Comparison of ENCODE assay signal across 17 cellular contexts in the genomic region with DNA sequence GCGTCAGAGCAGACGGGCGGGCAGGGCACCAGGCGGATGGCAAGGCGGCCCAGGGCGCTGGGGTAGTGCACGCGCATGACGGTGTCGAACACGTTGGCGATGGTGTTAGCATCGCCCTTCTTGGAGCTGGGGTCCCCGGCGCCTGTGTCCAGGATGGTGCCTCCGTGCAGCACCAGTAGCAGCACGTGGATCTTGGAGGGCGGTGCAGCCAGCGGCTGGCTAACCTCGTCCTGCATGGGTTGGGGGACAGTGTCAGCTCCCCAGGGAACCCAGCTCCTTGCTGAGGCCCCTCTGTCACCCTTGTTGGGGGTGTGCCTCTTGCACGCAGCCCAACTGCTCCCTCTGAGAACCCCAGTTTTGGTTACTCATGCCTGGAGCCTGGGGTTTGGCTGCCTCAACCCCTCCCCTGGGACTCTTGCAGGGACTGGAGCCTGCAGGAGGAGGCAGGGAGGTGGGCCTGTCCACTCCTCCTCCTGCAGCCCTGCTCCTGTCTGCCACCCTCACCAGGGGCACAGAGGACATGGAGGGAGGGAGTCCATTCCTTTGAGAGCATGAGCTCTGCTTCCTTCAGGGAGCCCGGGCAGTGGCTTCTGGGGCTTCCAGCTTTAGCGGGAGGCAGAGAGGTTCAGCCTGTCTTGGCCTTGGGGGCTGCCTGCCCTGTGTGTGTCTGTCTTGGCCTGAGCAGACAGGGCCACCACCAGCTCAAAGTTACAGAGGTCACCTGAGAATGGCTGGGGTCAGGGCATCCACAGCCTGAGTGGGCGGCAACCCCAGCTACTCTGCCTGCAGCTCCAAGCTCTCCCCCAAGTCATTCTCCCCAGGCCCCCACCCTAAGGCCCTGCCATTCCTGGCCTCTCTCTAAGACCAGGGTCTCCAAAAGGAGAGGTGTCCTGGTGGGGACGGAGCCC. TPM values are rescaled to one million over a fixed set of nuclear protein-coding genes. Genes with fewer than 3 reads are reported as not detected.
A peak's percentile ranks its signal among the peaks of the same experiment; 100 is the strongest.
DNase-seq lines count a peak whose midpoint lies in the region; ATAC-seq, FAIRE-seq and TF ChIP-seq lines count a peak whose summit lies in the region.
"Had no signal": no experiment of that assay in that cellular context is flagged by ENCODE, and none has a peak within 500 bp of the region (broad histone marks: within the 10 kb centered on the region; RNA-seq: fewer than 3 reads in every experiment).

No MANE protein-coding gene starts in this region.

- H3K27ac ChIP-seq in RWPE2 (ENCODE audit: poor library complexity, severe bottlenecking) (no peak overlapping the region), kidney (ENCODE audit: low read depth in 2 of 2, low read length in 2 of 2) (no peak overlapping the region), spleen (no peak overlapping the region)
- H3K27ac ChIP-seq: GM23248 had no signal

- no peaks in the 10 kb centered on the region for H3K36me3 Mint-ChIP-seq in activated naive CD8-positive, alpha-beta T cell treated with anti-CD3 and anti-CD28 coated beads, Interleukin-2, amount 10 ng/mL, durations not matched to agents 7 days and 5 days
- H3K36me3 Mint-ChIP-seq in activated naive CD8-positive, alpha-beta T cell treated with anti-CD3 and anti-CD28 coated beads, Interleukin-2, amount 50 U/mL, for 24 hours (ENCODE audit: low read depth): no peaks in the 10 kb centered on the region
- H3K36me3 Mint-ChIP-seq in activated T-helper 17 cell treated with anti-CD3 and anti-CD28 coated beads, Interleukin-2, amount 50 U/mL, for 72 hours (ENCODE audit: low read depth): no peaks in the 10 kb centered on the region

- no peak for TF ChIP-seq POLR2A in spleen (IDR thresholded peaks at IDR 0.05)

- FAIRE-seq in kidney (lab: Jason Lieb, UNC): no peak
- FAIRE-seq: GM12878, GM18507, HepG2 had no signal

- H3K27me3 Mint-ChIP-seq in activated naive CD8-positive, alpha-beta T cell treated with anti-CD3 and anti-CD28 coated beads, Interleukin-2, amount 10 ng/mL, durations not matched to agents 7 days and 5 days: no peaks in the 10 kb centered on the region
- H3K27me3 Mint-ChIP-seq in activated naive CD8-positive, alpha-beta T cell treated with anti-CD3 and anti-CD28 coated beads, Interleukin-2, amount 50 U/mL, for 24 hours: no peaks in the 10 kb centered on the region
- H3K27me3 Mint-ChIP-seq in activated T-helper 17 cell treated with anti-CD3 and anti-CD28 coated beads, Interleukin-2, amount 50 U/mL, for 72 hours: no peaks in the 10 kb centered on the region
- H3K27me3 Mint-ChIP-seq: B cell; CD4-positive, alpha-beta T cell had no signal

- H3K4me3 ChIP-seq in RWPE2 (ENCODE audit: severe bottlenecking) (no peak overlapping the region), kidney (ENCODE audit: low read length in 2 of 2) (no peak overlapping the region), spleen (no peak overlapping the region)
- H3K4me3 ChIP-seq: GM12878, GM23248 had no signal

- TF ChIP-seq CTCF in RWPE2 (IDR thresholded peaks at IDR 0.05; ENCODE audit: poor library complexity, severe bottlenecking) (no peak), kidney (IDR thresholded peaks at IDR 0.05; ENCODE audit: borderline replicate concordance, extremely low read depth, insufficient read depth) (no peak), spleen (IDR thresholded peaks at IDR 0.05 in 8 of 11, conservative IDR thresholded peaks at IDR 0.05 in 3 of 11) (no peak)

- H3K9ac ChIP-seq in kidney (ENCODE audit: low read length in 2 of 2): no peak overlapping the region
- H3K9ac ChIP-seq: GM23248 had no signal

- peak; percentile 25 for DNase-seq in activated naive CD8-positive, alpha-beta T cell treated with anti-CD3 and anti-CD28 coated beads, Interleukin-2, amount 10 ng/mL, durations not matched to agents 7 days and 5 days
- DNase-seq in activated naive CD8-positive, alpha-beta T cell treated with anti-CD3 and anti-CD28 coated beads, Interleukin-2, amount 50 U/mL, for 24 hours: no peak
- DNase-seq in RWPE2 (ENCODE audit: low spot score): no peak
- DNase-seq in kidney: peak; percentile 71
- peak; percentile 68 for DNase-seq in spleen
- no peak for DNase-seq in NCI-H2081 treated with DMSO at 0.1 percent for 48 hours (lab: John Stamatoyannopoulos, UW)
- no peak for DNase-seq in pons (ENCODE audit: low spot score)
- DNase-seq: C1 segment of cervical spinal cord; Calu3; CD4-positive, alpha-beta T cell; DMS79; GM23248 had no signal

- no peak overlapping the region for H3K4me3 Mint-ChIP-seq in activated naive CD8-positive, alpha-beta T cell treated with anti-CD3 and anti-CD28 coated beads, Interleukin-2, amount 10 ng/mL, durations not matched to agents 7 days and 5 days
- no peak overlapping the region for H3K4me3 Mint-ChIP-seq in activated naive CD8-positive, alpha-beta T cell treated with anti-CD3 and anti-CD28 coated beads, Interleukin-2, amount 50 U/mL, for 24 hours
- H3K4me3 Mint-ChIP-seq in activated T-helper 17 cell treated with anti-CD3 and anti-CD28 coated beads, Interleukin-2, amount 50 U/mL, for 72 hours: no peak overlapping the region
- H3K4me3 Mint-ChIP-seq: B cell; CD4-positive, alpha-beta T cell had no signal

- H3K4me1 ChIP-seq in RWPE2 (ENCODE audit: insufficient read depth, poor library complexity, severe bottlenecking) (no peaks in the 10 kb centered on the region), kidney (ENCODE audit: control insufficient read depth in 1 of 2, insufficient read depth in 1 of 2, low read depth in 1 of 2, low read length in 2 of 2) (peaks cover 0 to 18% of the 10 kb centered on the region in 2 donors), spleen (peaks cover 0 to 6% (median 0%) of the 10 kb centered on the region in 6 donors)

- no peaks in the 10 kb centered on the region for H3K4me1 Mint-ChIP-seq in activated naive CD8-positive, alpha-beta T cell treated with anti-CD3 and anti-CD28 coated beads, Interleukin-2, amount 10 ng/mL, durations not matched to agents 7 days and 5 days
- peaks cover 5% of the 10 kb centered on the region for H3K4me1 Mint-ChIP-seq in activated naive CD8-positive, alpha-beta T cell treated with anti-CD3 and anti-CD28 coated beads, Interleukin-2, amount 50 U/mL, for 24 hours
- H3K4me1 Mint-ChIP-seq in activated T-helper 17 cell treated with anti-CD3 and anti-CD28 coated beads, Interleukin-2, amount 50 U/mL, for 72 hours: no peaks in the 10 kb centered on the region

- H3K9me3 ChIP-seq in RWPE2 (ENCODE audit: severe bottlenecking) (no peaks in the 10 kb centered on the region), kidney (ENCODE audit: control insufficient read depth in 1 of 2, low read length in 2 of 2) (no peaks in the 10 kb centered on the region), spleen (no peaks in the 10 kb centered on the region)

- no peaks in the 10 kb centered on the region for H3K9me3 Mint-ChIP-seq in activated naive CD8-positive, alpha-beta T cell treated with anti-CD3 and anti-CD28 coated beads, Interleukin-2, amount 10 ng/mL, durations not matched to agents 7 days and 5 days
- no peaks in the 10 kb centered on the region for H3K9me3 Mint-ChIP-seq in activated naive CD8-positive, alpha-beta T cell treated with anti-CD3 and anti-CD28 coated beads, Interleukin-2, amount 50 U/mL, for 24 hours
- H3K9me3 Mint-ChIP-seq in activated T-helper 17 cell treated with anti-CD3 and anti-CD28 coated beads, Interleukin-2, amount 50 U/mL, for 72 hours: no peaks in the 10 kb centered on the region
- H3K9me3 Mint-ChIP-seq: CD4-positive, alpha-beta T cell had no signal

- 94 to 97% (median 95%) methylated on average over 11 to 25 of the region's 25 CpGs for WGBS in spleen, 5 donors

- no peak for ATAC-seq in activated naive CD8-positive, alpha-beta T cell treated with anti-CD3 and anti-CD28 coated beads, Interleukin-2, amount 10 ng/mL, durations not matched to agents 7 days and 5 days (ENCODE audit: low read depth)
- no peak for ATAC-seq in activated naive CD8-positive, alpha-beta T cell treated with anti-CD3 and anti-CD28 coated beads, Interleukin-2, amount 50 U/mL, for 24 hours
- ATAC-seq in RWPE2 (ENCODE audit: low read depth): peak; percentile 19; the same call in 1 of the 3 replicates
- ATAC-seq in activated T-helper 17 cell treated with anti-CD3 and anti-CD28 coated beads, Interleukin-2, amount 50 U/mL, for 72 hours (replicated peaks): no peak
- ATAC-seq: GM12878 had no signal

- intact Hi-C loops in kidney (cut with DNase I): no loop called here
- intact Hi-C loops in spleen (cut with DNase I; ENCODE audit: low total_unique reads): no loop called here

- no peaks in the 10 kb centered on the region for H3K27me3 ChIP-seq in RWPE2 (ENCODE audit: insufficient read depth, poor library complexity, severe bottlenecking)
- no peaks in the 10 kb centered on the region for H3K27me3 ChIP-seq in spleen (replicated peaks in 1 of 7)

- H3K27ac Mint-ChIP-seq in activated naive CD8-positive, alpha-beta T cell treated with anti-CD3 and anti-CD28 coated beads, Interleukin-2, amount 10 ng/mL, durations not matched to agents 7 days and 5 days: no peak overlapping the region
- no peak overlapping the region for H3K27ac Mint-ChIP-seq in activated naive CD8-positive, alpha-beta T cell treated with anti-CD3 and anti-CD28 coated beads, Interleukin-2, amount 50 U/mL, for 24 hours
- H3K27ac Mint-ChIP-seq in activated T-helper 17 cell treated with anti-CD3 and anti-CD28 coated beads, Interleukin-2, amount 50 U/mL, for 72 hours: no peak overlapping the region
- H3K27ac Mint-ChIP-seq: B cell; CD4-positive, alpha-beta T cell had no signal

- no peaks in the 10 kb centered on the region for H3K36me3 ChIP-seq in RWPE2 (ENCODE audit: low read depth)
- peaks cover 0 to 4% of the 10 kb centered on the region in 2 donors for H3K36me3 ChIP-seq in kidney (ENCODE audit: control insufficient read depth in 1 of 2, insufficient read depth in 2 of 2, low read length in 2 of 2)
- H3K36me3 ChIP-seq in spleen: peaks cover 0 to 38% (median 5%) of the 10 kb centered on the region in 6 donors

- POLR2A ChIA-PET in activated naive CD8-positive, alpha-beta T cell treated with anti-CD3 and anti-CD28 coated beads, Interleukin-2, amount 10 ng/mL, durations not matched to agents 7 days and 5 days (lab: Charles Lee): interaction anchor here (0.8 kb wide), 1 partner anchor 22 kb away, joined by 3 read pairs; no protein-coding TSS in a partner anchor

RNA-seq across cellular contexts. Expression of a gene that starts 17.1 kb away (rescaled TPM):
- 100 to 1,000 TPM; 204 to 211 TPM for total RNA-seq in activated naive CD8-positive, alpha-beta T cell treated with anti-CD3 and anti-CD28 coated beads, Interleukin-2, amount 10 ng/mL, durations not matched to agents 7 days and 5 days
- total RNA-seq in kidney (168 TPM), spleen (100 to 1,000 TPM; 150 to 202 (median 181) TPM)
- polyA plus RNA-seq in kidney (ENCODE audit: insufficient read depth, low read depth, low replicate concordance) (362 TPM), spleen (100 to 1,000 TPM; 308 to 419 (median 377) TPM)
- total RNA-seq in activated T-helper 17 cell treated with anti-CD3 and anti-CD28 coated beads, Interleukin-2, amount 50 U/mL, for 72 hours: 100 to 1,000 TPM; 112 to 160 TPM

RNA-seq across cellular contexts. Expression of a gene that starts 22.6 kb away (rescaled TPM):
- total RNA-seq in activated naive CD8-positive, alpha-beta T cell treated with anti-CD3 and anti-CD28 coated beads, Interleukin-2, amount 10 ng/mL, durations not matched to agents 7 days and 5 days: 10 to 100 TPM; 33.8 to 35.5 TPM
- total RNA-seq in kidney (22.9 TPM), spleen (10 to 100 TPM in 6 of 7 donors, 1 to 10 TPM in 1; 9.5 to 24.7 (median 20.4) TPM)
- polyA plus RNA-seq in kidney (ENCODE audit: insufficient read depth, low read depth, low replicate concordance) (27.5 TPM), spleen (10 to 100 TPM; 18.5 to 32.3 (median 28.1) TPM)
- total RNA-seq in activated T-helper 17 cell treated with anti-CD3 and anti-CD28 coated beads, Interleukin-2, amount 50 U/mL, for 72 hours: 10 to 100 TPM; 24.9 to 28.6 TPM

RNA-seq across cellular contexts. Expression of a gene that starts 31.3 kb away (rescaled TPM):
- 1 to 10 TPM; 7.0 to 9.2 TPM for total RNA-seq in activated naive CD8-positive, alpha-beta T cell treated with anti-CD3 and anti-CD28 coated beads, Interleukin-2, amount 10 ng/mL, durations not matched to agents 7 days and 5 days
- total RNA-seq in kidney (7.6 TPM), spleen (1 to 10 TPM; 4.1 to 6.2 (median 5.5) TPM)
- polyA plus RNA-seq in kidney (ENCODE audit: insufficient read depth, low read depth, low replicate concordance) (4.6 TPM), spleen (1 to 10 TPM; 1.5 to 2.8 (median 1.7) TPM)
- total RNA-seq in activated T-helper 17 cell treated with anti-CD3 and anti-CD28 coated beads, Interleukin-2, amount 50 U/mL, for 72 hours: 10 to 100 TPM in 1 of 2 donors, 1 to 10 TPM in 1; 7.7 to 12.0 TPM

Comparison
In these comparisons a context has a peak if more than half of its experiments do, and no peak if none do; other contexts are left out.
1. DNase-seq: peak in activated naive CD8-positive, alpha-beta T cell treated with anti-CD3 and anti-CD28 coated beads, Interleukin-2, amount 10 ng/mL, durations not matched to agents 7 days and 5 days (single experiment), kidney (single experiment) and spleen (single experiment); none in activated naive CD8-positive, alpha-beta T cell treated with anti-CD3 and anti-CD28 coated beads, Interleukin-2, amount 50 U/mL, for 24 hours (single experiment), RWPE2 (single experiment), NCI-H2081 treated with DMSO at 0.1 percent for 48 hours (single experiment) and pons (single experiment).